8 cellular contexts compared by ENCODE assay signal in the genomic region with DNA sequence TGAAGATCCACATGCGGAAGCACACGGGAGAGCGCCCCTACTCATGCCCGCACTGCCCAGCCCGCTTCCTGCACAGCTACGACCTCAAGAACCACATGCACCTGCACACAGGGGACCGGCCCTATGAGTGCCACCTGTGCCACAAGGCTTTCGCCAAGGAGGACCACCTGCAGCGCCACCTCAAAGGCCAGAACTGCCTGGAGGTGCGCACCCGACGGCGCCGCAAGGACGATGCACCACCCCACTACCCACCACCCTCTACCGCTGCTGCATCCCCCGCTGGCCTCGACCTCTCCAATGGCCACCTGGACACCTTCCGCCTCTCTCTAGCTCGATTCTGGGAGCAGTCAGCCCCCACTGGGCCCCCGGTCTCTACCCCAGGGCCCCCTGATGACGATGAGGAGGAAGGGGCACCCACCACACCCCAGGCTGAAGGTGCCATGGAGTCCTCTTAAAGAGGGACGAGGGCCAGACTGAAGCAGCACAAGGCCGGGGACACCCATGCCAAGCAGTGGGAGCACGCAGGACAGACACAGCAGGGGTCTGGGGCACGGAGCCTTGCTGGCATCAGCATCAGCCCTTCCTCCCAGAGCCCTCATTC. TPM values are rescaled to one million over a fixed set of nuclear protein-coding genes. Genes with fewer than 3 reads are reported as not detected.
DNase-seq lines count a peak whose midpoint lies in the region; ATAC-seq and TF ChIP-seq lines count a peak whose summit lies in the region.
"Had no signal": no experiment of that assay in that cellular context is flagged by ENCODE, and none has a peak within 500 bp of the region (broad histone marks: within the 10 kb centered on the region; RNA-seq: fewer than 3 reads in every experiment).

No MANE protein-coding gene starts in this region.

- no peaks in the 10 kb centered on the region for H3K27me3 Mint-ChIP-seq in IgD-negative memory B cell
- H3K27me3 Mint-ChIP-seq in activated T-cell treated with anti-CD3 and anti-CD28 coated beads, Interleukin-2, amount 50 U/mL, for 72 hours (ENCODE audit: low read depth), result no peaks in the 10 kb centered on the region

- peak overlapping the region; percentile 65 to 90 (median 79) for H3K4me3 Mint-ChIP-seq in IgD-negative memory B cell
- peak overlapping the region; percentile 45 to 67 for H3K4me3 Mint-ChIP-seq in activated T-cell treated with anti-CD3 and anti-CD28 coated beads, Interleukin-2, amount 50 U/mL, for 72 hours

- H3K4me3 ChIP-seq in iPS-18a (ENCODE audit: low read length) (peak overlapping the region; percentile 60), stomach (peak overlapping the region in 1 of 4 donors; percentile 39)

- H3K9ac ChIP-seq in iPS-18a (ENCODE audit: low read length), result peak overlapping the region; percentile 68

- H3K36me3 ChIP-seq in iPS-18a (ENCODE audit: control insufficient read depth, low read depth, low read length) (peaks cover 10% of the 10 kb centered on the region), stomach (peaks cover 28 to 47% (median 36%) of the 10 kb centered on the region in 4 donors)

- H3K9me3 Mint-ChIP-seq in IgD-negative memory B cell, result no peaks in the 10 kb centered on the region
- no peaks in the 10 kb centered on the region for H3K9me3 Mint-ChIP-seq in activated T-cell treated with anti-CD3 and anti-CD28 coated beads, Interleukin-2, amount 50 U/mL, for 72 hours

- no peak for TF ChIP-seq POLR2A in stomach (IDR thresholded peaks at IDR 0.05)

- intact Hi-C loops in stomach (cut with DNase I; ENCODE audit: low total_unique reads), result loop anchor here (10.0 kb wide), 1 partner anchor 52 kb away; a partner anchor contains a TSS

- H3K4me1 ChIP-seq in iPS-18a (ENCODE audit: control insufficient read depth, low read depth, low read length) (peaks cover 25% of the 10 kb centered on the region), stomach (peaks cover 47 to 79% (median 72%) of the 10 kb centered on the region in 4 donors)

- no peak for DNase-seq in activated T-cell treated with anti-CD3 and anti-CD28 coated beads, Interleukin-2, amount 50 U/mL, for 72 hours
- DNase-seq in stomach (no peak), HPDE6-E6E7 (ENCODE audit: extremely low spot score) (no peak), GDM1 (lab: John Stamatoyannopoulos, UW) (no peak)

- no peak for TF ChIP-seq CTCF in stomach (IDR thresholded peaks at IDR 0.05)

- H3K27ac Mint-ChIP-seq in IgD-negative memory B cell, result peak overlapping the region; percentile 78 to 93 (median 87)
- no peak overlapping the region for H3K27ac Mint-ChIP-seq in activated T-cell treated with anti-CD3 and anti-CD28 coated beads, Interleukin-2, amount 50 U/mL, for 72 hours

- H3K36me3 Mint-ChIP-seq in IgD-negative memory B cell, result peaks cover 2% of the 10 kb centered on the region
- H3K36me3 Mint-ChIP-seq in activated T-cell treated with anti-CD3 and anti-CD28 coated beads, Interleukin-2, amount 50 U/mL, for 72 hours (ENCODE audit: insufficient read depth in 2 of 2), result peaks cover 4 to 12% of the 10 kb centered on the region in 2 donors

- no peaks in the 10 kb centered on the region for H3K9me3 ChIP-seq in iPS-18a (ENCODE audit: control insufficient read depth, low read depth, low read length)
- H3K9me3 ChIP-seq in stomach, result no peaks in the 10 kb centered on the region

- peak overlapping the region; percentile 74 for H3K27ac ChIP-seq in iPS-18a (ENCODE audit: low read length)
- H3K27ac ChIP-seq in stomach, result peak overlapping the region; percentile 83 to 100 (median 92)

- WGBS in stomach, 5 donors, result 59 to 86% (median 69%) methylated on average over 22 to 26 of the region's 26 CpGs

- peaks cover 25 to 40% (median 26%) of the 10 kb centered on the region in 3 donors for H3K4me1 Mint-ChIP-seq in IgD-negative memory B cell
- peaks cover 67% of the 10 kb centered on the region for H3K4me1 Mint-ChIP-seq in activated T-cell treated with anti-CD3 and anti-CD28 coated beads, Interleukin-2, amount 50 U/mL, for 72 hours (ENCODE audit: low read depth)

- ATAC-seq in activated T-cell treated with anti-CD3 and anti-CD28 coated beads, Interleukin-2, amount 50 U/mL, for 72 hours (replicated peaks in 1 of 2), result no peak
- no peak for ATAC-seq in HG03378 (IDR thresholded peaks at IDR 0.05; ENCODE audit: unreplicated experiment)

- no peak for TF ChIP-seq EP300 in stomach (IDR thresholded peaks at IDR 0.05)

- H3K27me3 ChIP-seq in iPS-18a (ENCODE audit: control insufficient read depth, insufficient read depth, low read length) (no peaks in the 10 kb centered on the region), stomach (no peaks in the 10 kb centered on the region)

RNA-seq across cellular contexts. Expression of a gene that starts 13.7 kb away (rescaled TPM):
- 7.7 TPM for polyA plus RNA-seq in IgD-negative memory B cell
- total RNA-seq in activated T-cell treated with anti-CD3 and anti-CD28 coated beads, Interleukin-2, amount 50 U/mL, for 72 hours, result 100 to 1,000 TPM; 129 to 141 TPM
- 100 to 1,000 TPM in 1 of 5 donors, 10 to 100 TPM in 4; 32.3 to 134 (median 53.9) TPM for total RNA-seq in stomach
- 10 to 100 TPM; 29.6 to 39.5 (median 35.6) TPM for polyA plus RNA-seq in stomach

RNA-seq across cellular contexts. Expression of a gene that starts 17.2 kb away (rescaled TPM):
- polyA plus RNA-seq in IgD-negative memory B cell, result not detected
- 1 to 10 TPM; 1.1 to 1.4 TPM for total RNA-seq in activated T-cell treated with anti-CD3 and anti-CD28 coated beads, Interleukin-2, amount 50 U/mL, for 72 hours
- 100 to 1,000 TPM in 1 of 5 donors, not detected in 4; 158 TPM for total RNA-seq in stomach
- 1 to 10 TPM; 1.6 to 6.6 (median 6.1) TPM for polyA plus RNA-seq in stomach

RNA-seq across cellular contexts. Expression of a gene that starts 17.3 kb away (rescaled TPM):
- not detected for polyA plus RNA-seq in IgD-negative memory B cell
- under 1 TPM in 1 of 2 donors, not detected in 1; 0.10 TPM for total RNA-seq in activated T-cell treated with anti-CD3 and anti-CD28 coated beads, Interleukin-2, amount 50 U/mL, for 72 hours
- total RNA-seq in stomach, result under 1 TPM in 2 of 5 donors, not detected in 3; 0.18 to 0.89 TPM
- under 1 TPM in 1 of 3 donors, not detected in 2; 0.13 TPM for polyA plus RNA-seq in stomach
- total RNA-seq: epithelial cell of proximal tubule had no signal

RNA-seq across cellular contexts. Expression of a gene that starts 22.9 kb away (rescaled TPM):
- not detected for polyA plus RNA-seq in IgD-negative memory B cell
- total RNA-seq in activated T-cell treated with anti-CD3 and anti-CD28 coated beads, Interleukin-2, amount 50 U/mL, for 72 hours, result 1 to 10 TPM in 1 of 2 donors, under 1 TPM in 1; 0.65 to 2.3 TPM
- total RNA-seq in stomach, result 10 to 100 TPM in 1 of 5 donors, 1 to 10 TPM in 1, not detected in 3; 1.1 to 11.6 TPM
- polyA plus RNA-seq in stomach, result not detected
- total RNA-seq: epithelial cell of proximal tubule had no signal

RNA-seq across cellular contexts. Expression of a gene that starts 33.2 kb away (rescaled TPM):
- polyA plus RNA-seq in IgD-negative memory B cell (57.6 TPM), stomach (10 to 100 TPM; 31.4 to 43.8 (median 40.4) TPM)
- total RNA-seq in activated T-cell treated with anti-CD3 and anti-CD28 coated beads, Interleukin-2, amount 50 U/mL, for 72 hours, result 10 to 100 TPM; 45.5 to 55.1 TPM
- total RNA-seq in stomach, result 10 to 100 TPM; 14.1 to 76.5 (median 54.8) TPM
